9 cellular contexts compared by ENCODE assay signal in the genomic region with DNA sequence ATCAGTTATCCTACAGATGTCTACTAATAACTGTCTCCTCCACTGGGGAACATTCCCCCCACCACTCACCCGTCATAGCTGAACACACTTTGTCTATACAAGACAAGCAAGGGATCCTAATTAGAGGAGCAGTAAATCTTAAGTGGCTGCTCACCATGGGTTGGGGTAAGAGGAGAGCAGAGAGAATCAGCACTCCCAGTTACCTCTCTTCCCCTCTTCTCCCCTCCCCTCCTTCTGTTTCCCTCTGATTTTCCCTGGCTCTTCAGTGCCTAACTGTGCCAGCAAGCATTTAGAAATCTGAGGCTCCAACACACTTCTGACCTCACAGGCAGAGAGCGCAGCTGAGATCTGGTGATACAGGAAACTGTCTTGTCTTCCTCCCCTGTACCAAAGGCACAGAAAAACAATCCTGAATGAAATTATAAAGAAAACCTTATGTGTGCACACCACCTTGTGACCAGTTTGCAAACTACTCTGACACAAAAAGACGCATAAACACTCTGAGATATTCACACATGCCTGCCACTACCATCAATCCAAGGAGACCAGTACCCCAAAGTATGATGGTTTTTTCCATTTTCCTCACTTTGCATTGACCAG. TPM values are rescaled to one million over a fixed set of nuclear protein-coding genes. Genes with fewer than 3 reads are reported as not detected.
DNase-seq lines count a peak whose midpoint lies in the region; ATAC-seq lines count a peak whose summit lies in the region.
"Had no signal": no experiment of that assay in that cellular context is flagged by ENCODE, and none has a peak within 500 bp of the region (broad histone marks: within the 10 kb centered on the region; RNA-seq: fewer than 3 reads in every experiment).

No MANE protein-coding gene starts in this region.

- peaks cover 0 to 1% (median 0%) of the 10 kb centered on the region in 7 donors for H3K9me3 Mint-ChIP-seq in CD4-positive, CD25-positive, alpha-beta regulatory T cell
- no peaks in the 10 kb centered on the region for H3K9me3 Mint-ChIP-seq in immature natural killer cell

- ATAC-seq in CD4-positive, CD25-positive, alpha-beta regulatory T cell (ENCODE audit: low read depth in 2 of 2): peak; percentile 87 to 88
- ATAC-seq in HG03280 (IDR thresholded peaks at IDR 0.05; ENCODE audit: unreplicated experiment): no peak

- H3K4me1 ChIP-seq in CD4-positive, CD25-positive, alpha-beta regulatory T cell (ENCODE audit: control insufficient read depth, insufficient read depth, low read length, poor library complexity, severe bottlenecking): no peaks in the 10 kb centered on the region

- H3K27ac Mint-ChIP-seq in CD4-positive, CD25-positive, alpha-beta regulatory T cell: peak overlapping the region; percentile 67 to 89 (median 81)
- no peak overlapping the region for H3K27ac Mint-ChIP-seq in immature natural killer cell
- H3K27ac Mint-ChIP-seq: naive B cell had no signal

- H3K27ac ChIP-seq in CD4-positive, CD25-positive, alpha-beta regulatory T cell (ENCODE audit: insufficient read depth, low read length, poor library complexity, severe bottlenecking): no peak overlapping the region

- H3K27me3 Mint-ChIP-seq in CD4-positive, CD25-positive, alpha-beta regulatory T cell: no peaks in the 10 kb centered on the region
- peaks cover 0 to 2% (median 2%) of the 10 kb centered on the region in 3 donors for H3K27me3 Mint-ChIP-seq in immature natural killer cell (ENCODE audit: low read depth in 3 of 3)
- H3K27me3 Mint-ChIP-seq: naive B cell had no signal

- DNase-seq in CD4-positive, CD25-positive, alpha-beta regulatory T cell: peak in 2 of 3 donors; percentile 44 to 76
- DNase-seq in HCEC 1CT (peak; percentile 17), SW480 (ENCODE audit: low spot score) (peak; percentile 14), fibroblast of the conjunctiva (ENCODE audit: low read depth) (peak; percentile 42), NCI-H1105 (lab: John Stamatoyannopoulos, UW) (no peak), immature natural killer cell (no peak)
- no peak for DNase-seq in activated CD8-positive, alpha-beta memory T cell treated with anti-CD3 and anti-CD28 coated beads, Interleukin-2, amount 50 U/mL, for 4 hours
- DNase-seq: naive B cell had no signal

- H3K27me3 ChIP-seq in CD4-positive, CD25-positive, alpha-beta regulatory T cell (ENCODE audit: control insufficient read depth, insufficient read depth, low read length): no peaks in the 10 kb centered on the region

- H3K9me3 ChIP-seq in CD4-positive, CD25-positive, alpha-beta regulatory T cell (ENCODE audit: control insufficient read depth in 2 of 2, low read length in 2 of 2): no peaks in the 10 kb centered on the region

- no peak overlapping the region for H3K4me3 ChIP-seq in CD4-positive, CD25-positive, alpha-beta regulatory T cell (ENCODE audit: low read depth, low read length)

- peaks cover 6 to 11% (median 7%) of the 10 kb centered on the region in 4 donors for H3K4me1 Mint-ChIP-seq in CD4-positive, CD25-positive, alpha-beta regulatory T cell
- H3K4me1 Mint-ChIP-seq in immature natural killer cell: peaks cover 0 to 4% of the 10 kb centered on the region in 2 donors

- H3K36me3 ChIP-seq in CD4-positive, CD25-positive, alpha-beta regulatory T cell (ENCODE audit: control insufficient read depth, insufficient read depth, low read length): no peaks in the 10 kb centered on the region

- H3K36me3 Mint-ChIP-seq in CD4-positive, CD25-positive, alpha-beta regulatory T cell: no peaks in the 10 kb centered on the region
- no peaks in the 10 kb centered on the region for H3K36me3 Mint-ChIP-seq in immature natural killer cell
- H3K36me3 Mint-ChIP-seq: naive B cell had no signal

- peak overlapping the region in 3 of 4 donors; percentile 39 to 62 (median 61) for H3K4me3 Mint-ChIP-seq in CD4-positive, CD25-positive, alpha-beta regulatory T cell
- no peak overlapping the region for H3K4me3 Mint-ChIP-seq in immature natural killer cell
- H3K4me3 Mint-ChIP-seq: naive B cell had no signal

RNA-seq across cellular contexts. Expression of a gene that starts 6.7 kb away (rescaled TPM):
- 9.9 TPM for total RNA-seq in CD4-positive, CD25-positive, alpha-beta regulatory T cell
- polyA plus RNA-seq in CD4-positive, CD25-positive, alpha-beta regulatory T cell: 10 to 100 TPM; 22.5 to 27.1 (median 24.0) TPM
- 10 to 100 TPM; 12.8 to 18.0 (median 15.7) TPM for polyA plus RNA-seq in immature natural killer cell

Comparison
In these comparisons a context has a peak if more than half of its experiments do, and no peak if none do; other contexts are left out.
1. DNase-seq: peak in CD4-positive, CD25-positive, alpha-beta regulatory T cell (2 of 3), HCEC 1CT (single experiment), SW480 (single experiment) and fibroblast of the conjunctiva (single experiment); none in NCI-H1105 (single experiment), immature natural killer cell (0 of 3) and activated CD8-positive, alpha-beta memory T cell treated with anti-CD3 and anti-CD28 coated beads, Interleukin-2, amount 50 U/mL, for 4 hours (single experiment).
2. H3K27ac Mint-ChIP-seq: peak in CD4-positive, CD25-positive, alpha-beta regulatory T cell (3 of 3); none in immature natural killer cell (0 of 6).
3. H3K4me3 Mint-ChIP-seq: peak in CD4-positive, CD25-positive, alpha-beta regulatory T cell (3 of 4); none in immature natural killer cell (0 of 5).